Comparison of ENCODE assay signal across 1 cellular context in the genomic region with DNA sequence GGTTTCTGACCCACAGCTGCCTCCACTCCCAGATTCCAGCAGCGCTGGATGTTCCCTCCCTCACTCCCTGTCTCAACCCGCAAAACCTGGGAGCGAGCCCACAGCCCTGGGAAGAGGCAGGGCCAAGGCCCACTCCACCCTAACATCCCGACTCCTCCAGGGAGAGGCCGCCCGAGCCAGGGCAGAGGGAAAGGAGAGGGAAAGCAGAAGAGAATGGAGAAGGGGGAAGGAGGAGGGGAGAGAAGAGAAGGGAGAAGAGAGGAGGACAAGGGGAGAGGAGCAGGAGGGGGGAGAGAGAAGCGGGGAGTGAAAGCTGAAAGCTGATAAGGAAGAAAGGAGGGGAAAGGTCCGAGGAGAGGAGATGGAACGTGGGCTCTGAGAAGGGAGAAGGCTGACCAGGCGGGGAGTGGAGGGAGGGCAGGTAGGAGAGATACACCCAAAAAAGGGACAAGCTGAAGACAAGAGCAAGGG.
TF ChIP-seq lines count a peak whose summit lies in the region.

No MANE protein-coding gene starts in this region.

TF ChIP-seq in H1, 55 proteins besides CTCF, POLR2A, EP300 and RAD21 (continued from another document):
- TF ChIP-seq USF2 (IDR thresholded peaks at IDR 0.05; ENCODE audit: low read length) (no peak), CBX8 (IDR thresholded peaks at IDR 0.05; ENCODE audit: borderline replicate concordance, low read depth, low read length) (no peak), SP4 (IDR thresholded peaks at IDR 0.05; ENCODE audit: low read length) (no peak), CHD1 (IDR thresholded peaks at IDR 0.05; ENCODE audit: low read depth, low read length) (no peak), KDM5A (IDR thresholded peaks at IDR 0.05; ENCODE audit: low read length) (no peak), GABPA (IDR thresholded peaks at IDR 0.05; ENCODE audit: borderline replicate concordance, insufficient read depth, low read length) (no peak), CHD2 (IDR thresholded peaks at IDR 0.05; ENCODE audit: low read length) (no peak), CREB1 (IDR thresholded peaks at IDR 0.05) (no peak), PHF8 (conservative IDR thresholded peaks at IDR 0.05; ENCODE audit: low read depth, low read length) (no peak), SAP30 (IDR thresholded peaks at IDR 0.05; ENCODE audit: insufficient read depth, insufficient replicate concordance, low read length) (no peak), SP1 (IDR thresholded peaks at IDR 0.05; ENCODE audit: low read depth, low read length) (no peak)
